In genomic region chr5:108521011-108521700, GRCh38 we compare ENCODE assay signal across 10 cellular contexts.
DNase-seq lines count a peak whose midpoint lies in the region; ATAC-seq and TF ChIP-seq lines count a peak whose summit lies in the region.
"Had no signal": no experiment of that assay in that cellular context is flagged by ENCODE, and none has a peak within 500 bp of the region (broad histone marks: within the 10 kb centered on the region; RNA-seq: fewer than 3 reads in every experiment).

No MANE protein-coding gene starts in this region.

- H3K4me1 ChIP-seq in HUES48 (ENCODE audit: control insufficient read depth, insufficient read depth, low read length), result peaks cover 16% of the 10 kb centered on the region
- no peaks in the 10 kb centered on the region for H3K4me1 ChIP-seq in colonic mucosa

- H3K9ac ChIP-seq in HUES48 (ENCODE audit: low read depth, low read length), result no peak overlapping the region
- H3K9ac ChIP-seq in colonic mucosa (ENCODE audit: low read depth in 2 of 2, low read length in 2 of 2), result no peak overlapping the region

- DNase-seq in cortex of kidney (lab: John Stamatoyannopoulos, UW) (no peak), ureter (ENCODE audit: low spot score) (no peak), NCI-H446 treated with DMSO at 0.1 percent for 48 hours (lab: John Stamatoyannopoulos, UW) (no peak), colonic mucosa (no peak)
- DNase-seq: activated CD4-positive, alpha-beta T cell treated with anti-CD3 and anti-CD28 coated beads for 48 hours had no signal

- H3K27ac ChIP-seq in HUES48 (ENCODE audit: low read depth, low read length), result peak overlapping the region; percentile 30
- H3K27ac ChIP-seq in colonic mucosa, result no peak overlapping the region
- H3K27ac ChIP-seq: adrenal gland had no signal

- ATAC-seq in GM19351 (IDR thresholded peaks at IDR 0.05; ENCODE audit: unreplicated experiment) (peak; percentile 86), HG02840 (IDR thresholded peaks at IDR 0.05; ENCODE audit: low FRiP score, unreplicated experiment) (peak; percentile 78)

- intact Hi-C loops in colonic mucosa (cut with DNase I), result no loop called here

- 0 out of 2 replicates have a peak, but pooled peaks cover 2% of the 10 kb centered on the region for H3K9me3 ChIP-seq in HUES48 (ENCODE audit: control insufficient read depth, insufficient read depth, low read length)
- H3K9me3 ChIP-seq in colonic mucosa, result no peaks in the 10 kb centered on the region
- H3K9me3 ChIP-seq: adrenal gland had no signal

- H3K4me3 ChIP-seq in HUES48 (ENCODE audit: low read depth, low read length), result no peak overlapping the region
- no peak overlapping the region for H3K4me3 ChIP-seq in colonic mucosa
- H3K4me3 ChIP-seq: adrenal gland, lung had no signal

- no peak for TF ChIP-seq CTCF in colonic mucosa (IDR thresholded peaks at IDR 0.05)

- no peaks in the 10 kb centered on the region for H3K27me3 ChIP-seq in HUES48 (ENCODE audit: control insufficient read depth, insufficient read depth, low read length)
- H3K27me3 ChIP-seq in colonic mucosa, result no peaks in the 10 kb centered on the region
- H3K27me3 ChIP-seq: adrenal gland had no signal

- H3K36me3 ChIP-seq in HUES48 (ENCODE audit: control insufficient read depth, insufficient read depth, low read length) (no peaks in the 10 kb centered on the region), colonic mucosa (no peaks in the 10 kb centered on the region)
- H3K36me3 ChIP-seq: adrenal gland had no signal
